1 cellular context compared by ENCODE assay signal in the genomic region with DNA sequence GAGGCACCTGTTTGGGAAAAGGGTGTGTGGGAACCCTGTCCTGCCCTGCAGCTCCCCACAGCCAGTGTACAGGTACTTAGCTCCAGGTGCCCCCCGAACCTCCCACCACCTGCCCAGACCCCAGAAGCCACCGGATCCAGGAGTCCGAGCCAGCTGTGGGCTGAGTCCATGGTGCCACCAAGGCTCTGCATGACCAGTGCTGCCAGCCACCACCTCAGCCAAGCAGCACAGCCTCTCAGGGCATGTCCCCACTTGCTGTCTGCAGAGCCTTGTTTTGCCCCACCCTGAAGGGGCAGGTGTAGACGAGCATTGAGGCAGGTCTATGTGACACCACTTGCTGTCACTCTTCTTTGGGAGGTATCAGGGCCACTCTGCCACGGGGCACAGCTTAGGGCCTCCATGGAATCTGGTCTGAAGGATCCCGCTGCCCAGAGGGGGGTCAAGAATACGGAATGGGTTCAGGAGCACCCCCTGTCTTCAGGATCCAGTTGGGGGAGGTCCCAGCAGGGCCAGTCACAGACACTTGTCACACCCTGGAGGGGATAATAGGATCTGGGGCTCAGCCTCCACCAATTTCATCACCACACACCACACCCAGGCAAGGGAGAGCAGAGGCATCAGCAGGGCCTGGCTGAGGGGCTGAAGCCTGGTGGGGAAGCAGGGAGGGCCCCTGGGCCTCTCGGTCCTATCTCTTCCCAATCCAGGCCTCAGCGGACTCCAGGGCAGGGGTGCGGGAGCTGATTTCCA.
TF ChIP-seq lines count a peak whose summit lies in the region.

No MANE protein-coding gene starts in this region.

TF ChIP-seq in HepG2, 621 proteins besides CTCF, POLR2A, EP300 and RAD21:
- no peak for TF ChIP-seq HDAC1 (CRISPR knock-in tag; IDR thresholded peaks at IDR 0.05)
- TF ChIP-seq TBX2 (CRISPR knock-in tag; IDR thresholded peaks at IDR 0.05; ENCODE audit: borderline replicate concordance): 0 out of 2 replicates have a peak, but pooled peaks have one; percentile 20
- 0 out of 2 replicates have a peak, but pooled peaks have one; percentile 51 for TF ChIP-seq HNRNPL (IDR thresholded peaks at IDR 0.05; ENCODE audit: low read depth, low read length)
- no peak for TF ChIP-seq SMAD3 (CRISPR knock-in tag; IDR thresholded peaks at IDR 0.05)
- TF ChIP-seq PAX8 (CRISPR knock-in tag; IDR thresholded peaks at IDR 0.05; ENCODE audit: borderline replicate concordance): no peak
- no peak for TF ChIP-seq MYC (CRISPR knock-in tag; IDR thresholded peaks at IDR 0.05; ENCODE audit: borderline replicate concordance)
- TF ChIP-seq ZNF740 (CRISPR knock-in tag; IDR thresholded peaks at IDR 0.05): no peak
- TF ChIP-seq, protein P1, sequence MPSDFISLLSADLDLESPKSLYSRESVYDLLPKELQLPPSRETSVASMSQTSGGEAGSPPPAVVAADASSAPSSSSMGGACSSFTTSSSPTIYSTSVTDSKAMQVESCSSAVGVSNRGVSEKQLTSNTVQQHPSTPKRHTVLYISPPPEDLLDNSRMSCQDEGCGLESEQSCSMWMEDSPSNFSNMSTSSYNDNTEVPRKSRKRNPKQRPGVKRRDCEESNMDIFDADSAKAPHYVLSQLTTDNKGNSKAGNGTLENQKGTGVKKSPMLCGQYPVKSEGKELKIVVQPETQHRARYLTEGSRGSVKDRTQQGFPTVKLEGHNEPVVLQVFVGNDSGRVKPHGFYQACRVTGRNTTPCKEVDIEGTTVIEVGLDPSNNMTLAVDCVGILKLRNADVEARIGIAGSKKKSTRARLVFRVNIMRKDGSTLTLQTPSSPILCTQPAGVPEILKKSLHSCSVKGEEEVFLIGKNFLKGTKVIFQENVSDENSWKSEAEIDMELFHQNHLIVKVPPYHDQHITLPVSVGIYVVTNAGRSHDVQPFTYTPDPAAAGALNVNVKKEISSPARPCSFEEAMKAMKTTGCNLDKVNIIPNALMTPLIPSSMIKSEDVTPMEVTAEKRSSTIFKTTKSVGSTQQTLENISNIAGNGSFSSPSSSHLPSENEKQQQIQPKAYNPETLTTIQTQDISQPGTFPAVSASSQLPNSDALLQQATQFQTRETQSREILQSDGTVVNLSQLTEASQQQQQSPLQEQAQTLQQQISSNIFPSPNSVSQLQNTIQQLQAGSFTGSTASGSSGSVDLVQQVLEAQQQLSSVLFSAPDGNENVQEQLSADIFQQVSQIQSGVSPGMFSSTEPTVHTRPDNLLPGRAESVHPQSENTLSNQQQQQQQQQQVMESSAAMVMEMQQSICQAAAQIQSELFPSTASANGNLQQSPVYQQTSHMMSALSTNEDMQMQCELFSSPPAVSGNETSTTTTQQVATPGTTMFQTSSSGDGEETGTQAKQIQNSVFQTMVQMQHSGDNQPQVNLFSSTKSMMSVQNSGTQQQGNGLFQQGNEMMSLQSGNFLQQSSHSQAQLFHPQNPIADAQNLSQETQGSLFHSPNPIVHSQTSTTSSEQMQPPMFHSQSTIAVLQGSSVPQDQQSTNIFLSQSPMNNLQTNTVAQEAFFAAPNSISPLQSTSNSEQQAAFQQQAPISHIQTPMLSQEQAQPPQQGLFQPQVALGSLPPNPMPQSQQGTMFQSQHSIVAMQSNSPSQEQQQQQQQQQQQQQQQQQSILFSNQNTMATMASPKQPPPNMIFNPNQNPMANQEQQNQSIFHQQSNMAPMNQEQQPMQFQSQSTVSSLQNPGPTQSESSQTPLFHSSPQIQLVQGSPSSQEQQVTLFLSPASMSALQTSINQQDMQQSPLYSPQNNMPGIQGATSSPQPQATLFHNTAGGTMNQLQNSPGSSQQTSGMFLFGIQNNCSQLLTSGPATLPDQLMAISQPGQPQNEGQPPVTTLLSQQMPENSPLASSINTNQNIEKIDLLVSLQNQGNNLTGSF (CRISPR knock-in tag; IDR thresholded peaks at IDR 0.05): no peak
- no peak for TF ChIP-seq TFE3 (CRISPR knock-in tag; IDR thresholded peaks at IDR 0.05)
- TF ChIP-seq ONECUT2 (CRISPR knock-in tag; IDR thresholded peaks at IDR 0.05): no peak
